In genomic region chr4:13654158-13654797, GRCh38 we compare ENCODE assay signal across 1 cellular context.
A peak's percentile ranks its signal among the peaks of the same experiment; 100 is the strongest.
TF ChIP-seq lines count a peak whose summit lies in the region.

No MANE protein-coding gene starts in this region.

TF ChIP-seq in WTC11, 78 proteins besides CTCF, POLR2A, EP300 and RAD21 (continued from another document):
- TF ChIP-seq MAX (CRISPR knock-in tag; IDR thresholded peaks at IDR 0.05) (peak; percentile 57; the same call in 1 of the 2 replicates), SMAD4 (CRISPR knock-in tag; IDR thresholded peaks at IDR 0.05) (no peak), ATF2 (CRISPR knock-in tag; IDR thresholded peaks at IDR 0.05; ENCODE audit: borderline replicate concordance, low read depth) (no peak), AR (CRISPR knock-in tag; IDR thresholded peaks at IDR 0.05) (peak; percentile 4; the same call in 1 of the 2 replicates), EMX1 (CRISPR knock-in tag; IDR thresholded peaks at IDR 0.05) (0 out of 2 replicates have a peak, but pooled peaks have one; percentile 28), KAT7 (CRISPR knock-in tag; IDR thresholded peaks at IDR 0.05; ENCODE audit: borderline replicate concordance) (0 out of 2 replicates have a peak, but pooled peaks have one; percentile 56), E2F5 (CRISPR knock-in tag; IDR thresholded peaks at IDR 0.05) (no peak), ZSCAN18 (CRISPR knock-in tag; IDR thresholded peaks at IDR 0.05) (no peak), ARID4B (CRISPR knock-in tag; IDR thresholded peaks at IDR 0.05; ENCODE audit: borderline replicate concordance) (0 out of 2 replicates have a peak, but pooled peaks have one; percentile 50), USF2 (CRISPR knock-in tag; IDR thresholded peaks at IDR 0.05) (no peak), ETV6 (CRISPR knock-in tag; IDR thresholded peaks at IDR 0.05) (0 out of 2 replicates have a peak, but pooled peaks have one; percentile 38), GRHL2 (CRISPR knock-in tag; IDR thresholded peaks at IDR 0.05; ENCODE audit: insufficient replicate concordance, severe bottlenecking) (no peak), TEAD1 (CRISPR knock-in tag; IDR thresholded peaks at IDR 0.05) (0 out of 2 replicates have a peak, but pooled peaks have one; percentile 39)
